9 cellular contexts compared by ENCODE assay signal in genomic region chr10:79246606-79247275, GRCh38.
DNase-seq lines count a peak whose midpoint lies in the region; ATAC-seq, FAIRE-seq and TF ChIP-seq lines count a peak whose summit lies in the region.
"Had no signal": no experiment of that assay in that cellular context is flagged by ENCODE, and none has a peak within 500 bp of the region (broad histone marks: within the 10 kb centered on the region; RNA-seq: fewer than 3 reads in every experiment).

No MANE protein-coding gene starts in this region.

- DNase-seq in H54 (ENCODE audit: insufficient read length, low spot score) (no peak), ascending aorta (ENCODE audit: low spot score in 2 of 2) (peak; percentile 59 to 92), left colon (peak in 1 of 2 donors; percentile 65), stromal cell of bone marrow (ENCODE audit: low read depth) (peak; percentile 84), kidney tubule cell (ENCODE audit: low spot score) (no peak), SK-N-DZ (ENCODE audit: low spot score) (no peak), NCI-H1092 (lab: John Stamatoyannopoulos, UW) (no peak)
- DNase-seq: activated CD8-positive, alpha-beta memory T cell treated with anti-CD3 and anti-CD28 coated beads, Interleukin-2, amount 50 U/mL, for 4 hours had no signal

- peak overlapping the region; percentile 96 to 99 for H3K27ac ChIP-seq in ascending aorta

- no peak for TF ChIP-seq CTCF in ascending aorta (IDR thresholded peaks at IDR 0.05)

- FAIRE-seq in H54 (lab: Jason Lieb, UNC): no peak

- H3K9me3 ChIP-seq in ascending aorta: no peaks in the 10 kb centered on the region

- H3K36me3 ChIP-seq in ascending aorta: no peaks in the 10 kb centered on the region

- 0 out of 2 replicates have a peak, but pooled peaks have one; percentile 21 for TF ChIP-seq POLR2A in H54 (IDR thresholded peaks at IDR 0.05; ENCODE audit: low read depth, low read length)

- peaks cover 40 to 77% of the 10 kb centered on the region in 2 donors for H3K4me1 ChIP-seq in ascending aorta

- no peaks in the 10 kb centered on the region for H3K27me3 ChIP-seq in ascending aorta

- peak overlapping the region in 1 of 2 donors; percentile 11 for H3K4me3 ChIP-seq in ascending aorta

- intact Hi-C loops in ascending aorta (cut with DNase I) (loop anchor here (1.0 to 10.0 kb wide), 7 partner anchors 20 to 198 kb away; partner anchors contain the start of gene ZCCHC24), left colon (cut with DNase I, micrococcal nuclease) (no loop called here)

- ATAC-seq in left colon (peak; percentile 3), GM21447 (IDR thresholded peaks at IDR 0.05; ENCODE audit: unreplicated experiment) (no peak)

Comparison
In these comparisons a context has a peak if more than half of its experiments do, and no peak if none do; other contexts are left out.
1. DNase-seq: peak in ascending aorta (2 of 2) and stromal cell of bone marrow (single experiment); none in H54 (single experiment), kidney tubule cell (single experiment), SK-N-DZ (single experiment) and NCI-H1092 (single experiment).